In genomic region chr4:110022457-110022856, GRCh38 we compare ENCODE assay signal across 8 cellular contexts.
"Had no signal": no experiment of that assay in that cellular context is flagged by ENCODE, and none has a peak within 500 bp of the region (broad histone marks: within the 10 kb centered on the region; RNA-seq: fewer than 3 reads in every experiment).

No MANE protein-coding gene starts in this region.

- H3K4me3 ChIP-seq: GM12878 had no signal

- DNase-seq: GDM1, GF-D8 had no signal

- ATAC-seq: GM12878 had no signal

- FAIRE-seq: G401.6, GM12878, GM12891, GM12892, GM18507, GM19239 had no signal
